In the genomic region with DNA sequence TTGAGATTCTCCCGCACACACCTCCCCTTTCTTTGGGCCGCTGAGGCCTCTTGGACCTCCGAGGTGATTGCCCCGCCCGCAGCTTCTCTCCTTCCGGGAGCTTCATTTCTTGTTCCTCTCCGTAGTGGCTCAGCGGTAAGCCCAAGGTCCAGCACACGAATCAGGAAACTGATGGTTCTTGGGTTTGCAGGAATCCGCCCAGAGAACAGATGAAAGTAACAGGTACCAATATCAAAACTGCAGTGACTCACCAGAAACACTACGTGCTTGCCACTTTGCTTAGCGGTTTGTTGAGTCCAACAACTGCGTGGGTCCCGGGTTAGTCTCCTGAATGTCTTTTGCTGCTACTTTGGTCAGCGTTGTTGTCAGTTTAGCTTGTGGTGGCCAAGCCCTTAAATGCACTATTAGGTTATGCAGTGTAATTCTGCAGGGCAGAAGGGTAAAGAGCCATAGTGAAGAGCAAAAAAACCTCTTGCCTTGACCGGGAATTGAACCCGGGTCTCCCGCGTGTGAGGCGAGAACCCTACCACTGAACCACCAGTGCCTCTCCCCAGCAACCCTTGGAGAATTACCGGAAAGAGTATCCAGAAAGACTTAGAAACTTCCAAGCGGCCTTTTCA, we compare ENCODE assay signal across 8 cellular contexts.
DNase-seq lines count a peak whose midpoint lies in the region; ATAC-seq and TF ChIP-seq lines count a peak whose summit lies in the region.
"Not testable (repeated sequence)": the region's sequence is repeated elsewhere in the genome, so short reads cannot be mapped to it uniquely, and the experiment has no call there.

No MANE protein-coding gene starts in this region.

- not testable (repeated sequence) for H3K27ac Mint-ChIP-seq in activated T-cell treated with anti-CD3 and anti-CD28 coated beads, Interleukin-2, amount 50 U/mL, for 72 hours; naive thymus-derived CD8-positive, alpha-beta T cell

- H3K4me1 Mint-ChIP-seq in activated T-cell treated with anti-CD3 and anti-CD28 coated beads, Interleukin-2, amount 50 U/mL, for 72 hours (ENCODE audit: low read depth); naive thymus-derived CD8-positive, alpha-beta T cell: not testable (repeated sequence)

- not testable (repeated sequence) for H3K36me3 ChIP-seq in Panc1 (ENCODE audit: control insufficient read depth, insufficient read depth, low read length); heart right ventricle; aorta (ENCODE audit: control insufficient read depth in 1 of 2, insufficient read depth in 2 of 2, low read length in 1 of 2)

- DNase-seq in Panc1 (ENCODE audit: low read depth, low spot score); activated T-cell treated with anti-CD3 and anti-CD28 coated beads, Interleukin-2, amount 50 U/mL, for 72 hours; heart right ventricle; naive thymus-derived CD8-positive, alpha-beta T cell; aorta: not testable (repeated sequence)

- no CpG with 5 or more reads among the region's 22 CpGs for WGBS in heart right ventricle, 2 donors
- no CpG with 5 or more reads among the region's 22 CpGs for WGBS in aorta, 2 donors

- not testable (repeated sequence) for H3K27ac ChIP-seq in Panc1 (ENCODE audit: low read length); heart right ventricle; aorta (ENCODE audit: low read depth in 1 of 2, low read length in 2 of 2)

- not testable (repeated sequence) for H3K27me3 ChIP-seq in Panc1 (ENCODE audit: control insufficient read depth, insufficient read depth, low read length); heart right ventricle; aorta (ENCODE audit: control insufficient read depth in 1 of 2, insufficient read depth in 2 of 2, low read length in 1 of 2)

- not testable (repeated sequence) for H3K4me3 Mint-ChIP-seq in activated T-cell treated with anti-CD3 and anti-CD28 coated beads, Interleukin-2, amount 50 U/mL, for 72 hours; naive thymus-derived CD8-positive, alpha-beta T cell

- not testable (repeated sequence) for H3K36me3 Mint-ChIP-seq in activated T-cell treated with anti-CD3 and anti-CD28 coated beads, Interleukin-2, amount 50 U/mL, for 72 hours (ENCODE audit: insufficient read depth in 2 of 2); naive thymus-derived CD8-positive, alpha-beta T cell

- not testable (repeated sequence) for H3K4me3 ChIP-seq in Panc1 (ENCODE audit: low read depth in 2 of 2, low read length in 2 of 2); heart right ventricle; aorta (ENCODE audit: low read length in 2 of 2)

- in situ Hi-C loops in Panc1 (cut with HindIII; ENCODE audit: low pct_unique_long_range_greater_than_20kb, low sequenced_read_pairs): not testable (repeated sequence)

- not testable (repeated sequence) for TF ChIP-seq CTCF in Panc1 (IDR thresholded peaks at IDR 0.05); heart right ventricle (IDR thresholded peaks at IDR 0.05)

- peak; percentile 60 for ATAC-seq in GM18517 (IDR thresholded peaks at IDR 0.05; ENCODE audit: unreplicated experiment)
- ATAC-seq in GM21825 (IDR thresholded peaks at IDR 0.05; ENCODE audit: unreplicated experiment): peak; percentile 46
- ATAC-seq in HG02981 (IDR thresholded peaks at IDR 0.05; ENCODE audit: unreplicated experiment): peak; percentile 63
- peak; percentile 91 for ATAC-seq in Panc1
- peak; percentile 72 to 87 for ATAC-seq in activated T-cell treated with anti-CD3 and anti-CD28 coated beads, Interleukin-2, amount 50 U/mL, for 72 hours (replicated peaks in 1 of 2)
- peak in 6 of 8 donors; percentile 44 to 83 (median 52) for ATAC-seq in heart right ventricle
- peak; percentile 28 to 58 for ATAC-seq in naive thymus-derived CD8-positive, alpha-beta T cell
- peak; percentile 83 for ATAC-seq in aorta (ENCODE audit: low FRiP score)

- H3K9me3 ChIP-seq in Panc1 (ENCODE audit: control insufficient read depth, insufficient read depth, low read depth, low read length); heart right ventricle; aorta (ENCODE audit: control insufficient read depth, low read length): not testable (repeated sequence)

- not testable (repeated sequence) for BruUV-seq in Panc1 (replicated peaks; lab: Mats Ljungman, UMichigan)

- CTCF ChIA-PET in Panc1 (lab: Charles Lee): not testable (repeated sequence)

- not testable (repeated sequence) for H3K27me3 Mint-ChIP-seq in activated T-cell treated with anti-CD3 and anti-CD28 coated beads, Interleukin-2, amount 50 U/mL, for 72 hours (ENCODE audit: low read depth); naive thymus-derived CD8-positive, alpha-beta T cell

- POLR2A ChIA-PET in Panc1 (lab: Charles Lee); naive thymus-derived CD8-positive, alpha-beta T cell (lab: Charles Lee): not testable (repeated sequence)

- not testable (repeated sequence) for H3K4me1 ChIP-seq in Panc1 (ENCODE audit: control insufficient read depth, insufficient read depth, low read length); heart right ventricle; aorta (ENCODE audit: control insufficient read depth in 1 of 2, insufficient read depth in 2 of 2, low read length in 2 of 2)

- H3K9me3 Mint-ChIP-seq in activated T-cell treated with anti-CD3 and anti-CD28 coated beads, Interleukin-2, amount 50 U/mL, for 72 hours; naive thymus-derived CD8-positive, alpha-beta T cell: not testable (repeated sequence)

- intact Hi-C loops in Panc1 (cut with micrococcal nuclease; ENCODE audit: unreplicated experiment); heart right ventricle (cut with DNase I); aorta (cut with DNase I): not testable (repeated sequence)
